ENCODE assay signal across 8 cellular contexts in the genomic region with DNA sequence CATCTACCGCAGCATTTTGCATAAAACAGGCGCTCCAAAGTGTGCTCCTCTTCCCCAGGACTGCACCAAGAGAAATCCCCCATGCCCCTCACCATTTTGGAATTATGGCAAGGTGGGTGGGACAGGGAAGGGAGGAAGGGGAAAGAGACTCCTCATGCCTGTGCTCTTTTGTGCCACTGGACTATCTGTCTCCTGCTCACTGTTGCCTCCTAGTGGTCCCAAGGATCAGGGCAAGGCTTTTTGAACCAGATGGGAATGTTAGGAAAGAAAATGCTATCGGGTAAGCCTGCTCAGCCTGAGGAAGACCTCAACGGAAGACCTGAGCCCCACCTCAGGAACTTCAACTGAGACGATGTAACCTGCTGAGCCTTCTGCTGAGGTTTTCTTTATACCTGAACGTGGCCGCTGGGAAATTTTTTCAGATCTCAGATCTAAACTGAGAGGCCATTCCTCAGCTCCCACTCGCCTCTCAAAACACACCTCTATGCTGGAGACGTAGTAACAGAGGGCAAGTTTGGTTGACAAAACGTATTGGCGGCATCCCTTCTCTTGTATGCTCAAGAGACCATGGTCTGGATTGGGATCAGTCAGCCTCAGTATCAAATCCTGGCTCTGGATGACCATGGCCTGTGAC. TPM values are rescaled to one million over a fixed set of nuclear protein-coding genes. Genes with fewer than 3 reads are reported as not detected.
DNase-seq lines count a peak whose midpoint lies in the region; ATAC-seq, FAIRE-seq and TF ChIP-seq lines count a peak whose summit lies in the region.

No MANE protein-coding gene starts in this region.

- H3K9me1 ChIP-seq in K562 (ENCODE audit: control insufficient read depth, insufficient read depth, low read length), result no peaks in the 10 kb centered on the region

- peaks cover 5 to 38% of the 10 kb centered on the region in 2 experiments; a peak in 4 of 5 replicates for H3K27me3 ChIP-seq in K562 (ENCODE audit: control insufficient read depth in 2 of 2, insufficient read depth in 2 of 2, low read length in 2 of 2)

- intact Hi-C loops in K562 (cut with micrococcal nuclease), result no loop called here

- no peak for TF ChIP-seq EP300 in K562 (IDR thresholded peaks at IDR 0.05; ENCODE audit: low read length)

- no peak overlapping the region for H3K9ac ChIP-seq in K562 (ENCODE audit: insufficient read depth in 1 of 2, low read depth in 2 of 2, low read length in 2 of 2)

- no peaks in the 10 kb centered on the region for H3K4me1 ChIP-seq in K562 (replicated peaks in 1 of 2; ENCODE audit: control insufficient read depth in 2 of 2, insufficient read depth in 2 of 2, low read length in 2 of 2)

- peak; percentile 88 for ATAC-seq in K562
- ATAC-seq in HG03439 (IDR thresholded peaks at IDR 0.05; ENCODE audit: unreplicated experiment), result no peak

- in situ Hi-C loops in Caki2 (cut with HindIII; ENCODE audit: low pct_unique_long_range_greater_than_20kb, low sequenced_read_pairs), result no loop called here
- in situ Hi-C loops in K562 (cut with MboI), result no loop called here

- TF ChIP-seq POLR2A in K562 (conservative IDR thresholded peaks at IDR 0.05), result no peak

- no peaks in the 10 kb centered on the region for H3K36me3 ChIP-seq in K562 (ENCODE audit: control insufficient read depth, insufficient read depth, low read length)

- CTCF ChIA-PET in K562 (lab: Yijun Ruan, JAX; ENCODE audit: low intra/inter-chr PET ratio), result no interaction called here

- POLR2A ChIA-PET in K562 (lab: Yijun Ruan, JAX), result interaction anchor here (0.7 kb wide), 1 partner anchor 246 kb away, joined by 3 read pairs; no protein-coding TSS in a partner anchor

- 8% methylated on average over 11 of the region's 11 CpGs for WGBS in K562 (ENCODE audit: insufficient coverage, low coverage, missing lambda C conversion rate)

- FAIRE-seq in K562 (lab: Jason Lieb, UNC), result peak; percentile 95

- no peak overlapping the region for H3K27ac ChIP-seq in K562 (ENCODE audit: extremely low read depth, low read depth, low read length)

- H4K20me1 ChIP-seq in K562 (replicated peaks; ENCODE audit: control insufficient read depth, insufficient read depth, low read length), result peaks cover 3% of the 10 kb centered on the region; the same call in 1 of the 2 replicates

- no peak overlapping the region for H3K4me2 ChIP-seq in K562 (ENCODE audit: insufficient read depth, low read length)

- TF ChIP-seq RAD21 in K562 (CRISPR knock-in tag; conservative IDR thresholded peaks at IDR 0.05 in 1 of 2, IDR thresholded peaks at IDR 0.05 in 1 of 2), result peak in 1 of 2 experiments; percentile 62; a peak in 3 of 4 replicates

- no peak overlapping the region for H2AFZ ChIP-seq in K562 (ENCODE audit: low read depth, low read length)

- DNase-seq in Caki2 (ENCODE audit: low read depth) (peak; percentile 32), HK-2 (ENCODE audit: unreplicated experiment) (peak; percentile 59), SHP77 (lab: John Stamatoyannopoulos, UW) (peak; percentile 20 to 42), K562 (ENCODE audit: extremely low read depth in 1 of 4, low spot score in 3 of 4) (peak; percentile 74 to 82 (median 78)), kidney tubule cell (ENCODE audit: low spot score) (peak; percentile 58), NCI-H2081 treated with DMSO at 0.1 percent for 48 hours (lab: John Stamatoyannopoulos, UW) (no peak)
- DNase-seq in stimulated activated CD8-positive, alpha-beta memory T cell treated with anti-CD3 and anti-CD28 coated beads, Interleukin-4, amount 100 ng/mL, for 48 hours, result peak; percentile 74

- no peaks in the 10 kb centered on the region for H3K9me3 ChIP-seq in K562 (replicated peaks; ENCODE audit: control insufficient read depth, insufficient read depth, low read depth, low read length)

- TF ChIP-seq CTCF in K562 (IDR thresholded peaks at IDR 0.05 in 2 of 3, conservative IDR thresholded peaks at IDR 0.05 in 1 of 3; ENCODE audit: insufficient read depth in 2 of 3, low read depth in 1 of 3, low read length in 3 of 3), result peak; percentile 81 to 92 (median 88)

- H3K79me2 ChIP-seq in K562 (ENCODE audit: control insufficient read depth, insufficient read depth, low read length), result no peaks in the 10 kb centered on the region

- BruUV-seq in K562 (replicated peaks; lab: Mats Ljungman, UMichigan), result no TSS peak

- H3K4me3 ChIP-seq in K562, result no peak overlapping the region

TF ChIP-seq in K562, 482 proteins besides CTCF, POLR2A, EP300 and RAD21:
- TF ChIP-seq RFX1 (IDR thresholded peaks at IDR 0.05), result no peak
- no peak for TF ChIP-seq ZNF347 (CRISPR knock-in tag; IDR thresholded peaks at IDR 0.05; ENCODE audit: low read depth)
- TF ChIP-seq KLF16 (IDR thresholded peaks at IDR 0.05), result peak; percentile 64; the same call in 1 of the 2 replicates
- TF ChIP-seq CHD4 (IDR thresholded peaks at IDR 0.05; ENCODE audit: insufficient read depth, insufficient replicate concordance, low read depth, low read length, poor library complexity, severe bottlenecking), result no peak
- no peak for TF ChIP-seq FOS (IDR thresholded peaks at IDR 0.05; ENCODE audit: extremely low read depth, insufficient read length)
- no peak for TF ChIP-seq RBM17 (IDR thresholded peaks at IDR 0.05; ENCODE audit: borderline replicate concordance, low read depth, low read length)
- TF ChIP-seq SMC3 (conservative IDR thresholded peaks at IDR 0.05; ENCODE audit: insufficient read depth, low read depth, low read length), result peak; percentile 50; the same call in 1 of the 2 replicates
- no peak for TF ChIP-seq POLR2AphosphoS2 (IDR thresholded peaks at IDR 0.05; ENCODE audit: low read length)
- TF ChIP-seq, protein P1, sequence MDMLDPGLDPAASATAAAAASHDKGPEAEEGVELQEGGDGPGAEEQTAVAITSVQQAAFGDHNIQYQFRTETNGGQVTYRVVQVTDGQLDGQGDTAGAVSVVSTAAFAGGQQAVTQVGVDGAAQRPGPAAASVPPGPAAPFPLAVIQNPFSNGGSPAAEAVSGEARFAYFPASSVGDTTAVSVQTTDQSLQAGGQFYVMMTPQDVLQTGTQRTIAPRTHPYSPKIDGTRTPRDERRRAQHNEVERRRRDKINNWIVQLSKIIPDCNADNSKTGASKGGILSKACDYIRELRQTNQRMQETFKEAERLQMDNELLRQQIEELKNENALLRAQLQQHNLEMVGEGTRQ (CRISPR knock-in tag; IDR thresholded peaks at IDR 0.05), result no peak
- TF ChIP-seq XRCC5 (IDR thresholded peaks at IDR 0.05; ENCODE audit: low read depth, low read length), result 0 out of 2 replicates have a peak, but pooled peaks have one; percentile 44

RNA-seq across cellular contexts. Expression of gene SPACA3, which starts 58.3 kb away (rescaled TPM):
- not detected in 2 replicates for total RNA-seq in Caki2 (2014; rRNA removed; shearing (Covaris generic); ENCODE audit: low replicate concordance)
- not detected in 2 replicates for total RNA-seq in K562 (2011; cell fraction: chromatin; rRNA removed; ENCODE audit: low replicate concordance)
- not detected in 2 replicates for total RNA-seq in K562 (2011; cell fraction: nucleolus; rRNA removed)
- not detected in 2 replicates for total RNA-seq in K562 (2011; cell fraction: nucleoplasm; rRNA removed)
- total RNA-seq in K562 (2014; rRNA removed) (not detected in 2 replicates), K562 (2014; rRNA removed; fragmentation: Illumina TruSeq; extraction: Trizol) (not detected in 2 replicates), K562 (2015; rRNA removed; fragmentation: Illumina TruSeq; extraction: Trizol) (not detected in 2 replicates), K562 (2021) (not detected in 2 replicates)
- polyA plus RNA-seq in K562 (2011; rRNA removed) (not detected in 2 replicates), K562 (2014; fragmentation: Illumina TruSeq; extraction: Trizol) (not detected in 2 replicates), K562 (2014; fragmentation: Nextera tagmentation; extraction: Ambion mirVana) (under 1 TPM; 0.10 to 0.20 TPM), K562 (2014; rRNA removed) (not detected in 2 replicates)
- 0.10 and 0.12 TPM in 2 replicates for polyA plus RNA-seq in K562 (2011; cell fraction: cytosol; rRNA removed)
- polyA plus RNA-seq in K562 (2011; cell fraction: nucleus; rRNA removed), result not detected in 2 replicates
- polyA plus RNA-seq in K562 (2012), result 0.13 and 0.25 TPM in 2 replicates
- 0.54 TPM in 1 of 2 replicates, not detected in the other for polyA minus RNA-seq in K562 (2011; rRNA and poly(A)+ RNA removed)
- polyA minus RNA-seq in K562 (2011; cell fraction: cytosol; rRNA and poly(A)+ RNA removed), result not detected in 2 replicates
- polyA minus RNA-seq in K562 (2011; cell fraction: nucleus; rRNA and poly(A)+ RNA removed), result not detected in 2 replicates
